ENCODE assay signal across 8 cellular contexts in genomic region chr3:59809750-59810444, GRCh38.
DNase-seq lines count a peak whose midpoint lies in the region; ATAC-seq and TF ChIP-seq lines count a peak whose summit lies in the region.

No MANE protein-coding gene starts in this region.

- DNase-seq in NCI-H1417 (lab: John Stamatoyannopoulos, UW) (peak in 2 of 3 experiments; percentile 3 to 49), NCI-H1417 treated with DMSO at 0.1 percent for 48 hours (lab: John Stamatoyannopoulos, UW) (no peak), NCI-H2227 treated with DMSO at 0.1 percent for 48 hours (lab: John Stamatoyannopoulos, UW) (peak; percentile 2), epithelial cell of proximal tubule (ENCODE audit: low read depth) (no peak), retina (peak; percentile 55), NCI-H446 treated with DMSO at 0.1 percent for 48 hours (lab: John Stamatoyannopoulos, UW) (no peak)

- no peaks in the 10 kb centered on the region for H3K27me3 ChIP-seq in gastroesophageal sphincter

- no peaks in the 10 kb centered on the region for H3K36me3 ChIP-seq in gastroesophageal sphincter

- TF ChIP-seq CTCF in epithelial cell of proximal tubule (conservative IDR thresholded peaks at IDR 0.05; ENCODE audit: low read depth, low read length) (peak; percentile 35), gastroesophageal sphincter (IDR thresholded peaks at IDR 0.05) (peak in 2 of 4 experiments; percentile 13 to 27)

- H3K27ac ChIP-seq in gastroesophageal sphincter: no peak overlapping the region

- H3K4me1 ChIP-seq in gastroesophageal sphincter: peaks cover 0 to 44% (median 7%) of the 10 kb centered on the region in 3 donors

- WGBS in gastroesophageal sphincter (ENCODE audit: low coverage in 1 of 2), 2 donors: 54 to 82% methylated on average over 3 to 6 of the region's 8 CpGs

- no peak for TF ChIP-seq POLR2A in gastroesophageal sphincter (IDR thresholded peaks at IDR 0.05)

- H3K4me3 ChIP-seq in epithelial cell of proximal tubule (ENCODE audit: low read depth, low read length): no peak overlapping the region
- H3K4me3 ChIP-seq in gastroesophageal sphincter: no peak overlapping the region

- ATAC-seq in gastroesophageal sphincter (no peak), HG03175 (IDR thresholded peaks at IDR 0.05; ENCODE audit: unreplicated experiment) (no peak)

- H3K9me3 ChIP-seq in gastroesophageal sphincter: no peaks in the 10 kb centered on the region

- no peak for TF ChIP-seq EP300 in gastroesophageal sphincter (IDR thresholded peaks at IDR 0.05)

Comparison
In these comparisons a context has a peak if more than half of its experiments do, and no peak if none do; other contexts are left out.
1. DNase-seq: peak in NCI-H1417 (2 of 3), NCI-H2227 treated with DMSO at 0.1 percent for 48 hours (single experiment) and retina (single experiment); none in NCI-H1417 treated with DMSO at 0.1 percent for 48 hours (single experiment), epithelial cell of proximal tubule (single experiment) and NCI-H446 treated with DMSO at 0.1 percent for 48 hours (single experiment).